ENCODE assay signal across 8 cellular contexts in genomic region chr21:44485254-44485793, GRCh38. TPM values are rescaled to one million over a fixed set of nuclear protein-coding genes. Genes with fewer than 3 reads are reported as not detected.
A peak's percentile ranks its signal among the peaks of the same experiment; 100 is the strongest.
DNase-seq lines count a peak whose midpoint lies in the region; ATAC-seq and TF ChIP-seq lines count a peak whose summit lies in the region.

No MANE protein-coding gene starts in this region.

- TF ChIP-seq CTCF in gastroesophageal sphincter (IDR thresholded peaks at IDR 0.05) = peak in 1 of 4 experiments; percentile 52
- TF ChIP-seq CTCF in GM13976 (IDR thresholded peaks at IDR 0.05; ENCODE audit: borderline replicate concordance, control extremely low read depth, extremely low read depth, insufficient read depth, missing control alignments) = no peak

- DNase-seq in MG63 (peak; percentile 52), NCI-H524 (lab: John Stamatoyannopoulos, UW) (no peak), DMS79 treated with DMSO at 0.1 percent for 48 hours (lab: John Stamatoyannopoulos, UW) (no peak), GM13976 (ENCODE audit: low spot score) (no peak)
- DNase-seq in activated CD4-positive, alpha-beta T cell treated with anti-CD3 and anti-CD28 coated beads, Interleukin-2, amount 50 U/mL, for 48 hours = peak; percentile 20 to 26
- peak; percentile 24 to 46 for DNase-seq in stimulated activated CD4-positive, alpha-beta T cell treated with anti-CD3 and anti-CD28 coated beads, Interleukin-1b, Interleukin-23, amount 100 ng/mL, for 4 hours (ENCODE audit: low read depth in 2 of 2)

- 55 to 68% methylated on average over 13 to 17 of the region's 25 CpGs for WGBS in gastroesophageal sphincter (ENCODE audit: low coverage in 1 of 2), 2 donors

- no peak for TF ChIP-seq POLR2A in gastroesophageal sphincter (IDR thresholded peaks at IDR 0.05)

- H3K4me3 ChIP-seq in MG63 (peak overlapping the region; percentile 43), gastroesophageal sphincter (peak overlapping the region in 1 of 2 donors; percentile 30)

- H3K9me3 ChIP-seq in MG63 (no peaks in the 10 kb centered on the region), gastroesophageal sphincter (no peaks in the 10 kb centered on the region)

- no peaks in the 10 kb centered on the region for H3K27me3 ChIP-seq in MG63
- H3K27me3 ChIP-seq in gastroesophageal sphincter = peaks cover 36% of the 10 kb centered on the region

- no peaks in the 10 kb centered on the region for H3K4me1 ChIP-seq in gastroesophageal sphincter

- TF ChIP-seq EP300 in gastroesophageal sphincter (IDR thresholded peaks at IDR 0.05) = no peak

- no peaks in the 10 kb centered on the region for H3K36me3 ChIP-seq in MG63
- H3K36me3 ChIP-seq in gastroesophageal sphincter = no peaks in the 10 kb centered on the region

- peak overlapping the region in 1 of 4 donors; percentile 61 for H3K27ac ChIP-seq in gastroesophageal sphincter

- peak; percentile 75 for ATAC-seq in gastroesophageal sphincter
- no peak for ATAC-seq in GM18511 (IDR thresholded peaks at IDR 0.05; ENCODE audit: unreplicated experiment)

- in situ Hi-C loops in GM13976 (cut with MboI; ENCODE audit: low sequenced_read_pairs, unreplicated experiment) = no loop called here

RNA-seq across cellular contexts. Expression of gene LRRC3, which starts 30.0 kb away (rescaled TPM):
- total RNA-seq in MG63 (2014; rRNA removed; shearing (Covaris generic); ENCODE audit: low replicate concordance) = 1.2 and 1.4 TPM in 2 replicates
- total RNA-seq in gastroesophageal sphincter = 1 to 10 TPM; 2.7 to 8.3 (median 6.7) TPM

RNA-seq across cellular contexts. Expression of gene KRTAP10-1, which starts 54.7 kb away (rescaled TPM):
- not detected in 2 replicates for total RNA-seq in MG63 (2014; rRNA removed; shearing (Covaris generic); ENCODE audit: low replicate concordance)
- not detected for total RNA-seq in gastroesophageal sphincter

Comparison
In these comparisons a context has a peak if more than half of its experiments do, and no peak if none do; other contexts are left out.
1. DNase-seq: peak in MG63 (single experiment), activated CD4-positive, alpha-beta T cell treated with anti-CD3 and anti-CD28 coated beads, Interleukin-2, amount 50 U/mL, for 48 hours (2 of 2) and stimulated activated CD4-positive, alpha-beta T cell treated with anti-CD3 and anti-CD28 coated beads, Interleukin-1b, Interleukin-23, amount 100 ng/mL, for 4 hours (2 of 2); none in NCI-H524 (0 of 2), DMS79 treated with DMSO at 0.1 percent for 48 hours (single experiment) and GM13976 (single experiment).